8 cellular contexts compared by ENCODE assay signal in the genomic region with DNA sequence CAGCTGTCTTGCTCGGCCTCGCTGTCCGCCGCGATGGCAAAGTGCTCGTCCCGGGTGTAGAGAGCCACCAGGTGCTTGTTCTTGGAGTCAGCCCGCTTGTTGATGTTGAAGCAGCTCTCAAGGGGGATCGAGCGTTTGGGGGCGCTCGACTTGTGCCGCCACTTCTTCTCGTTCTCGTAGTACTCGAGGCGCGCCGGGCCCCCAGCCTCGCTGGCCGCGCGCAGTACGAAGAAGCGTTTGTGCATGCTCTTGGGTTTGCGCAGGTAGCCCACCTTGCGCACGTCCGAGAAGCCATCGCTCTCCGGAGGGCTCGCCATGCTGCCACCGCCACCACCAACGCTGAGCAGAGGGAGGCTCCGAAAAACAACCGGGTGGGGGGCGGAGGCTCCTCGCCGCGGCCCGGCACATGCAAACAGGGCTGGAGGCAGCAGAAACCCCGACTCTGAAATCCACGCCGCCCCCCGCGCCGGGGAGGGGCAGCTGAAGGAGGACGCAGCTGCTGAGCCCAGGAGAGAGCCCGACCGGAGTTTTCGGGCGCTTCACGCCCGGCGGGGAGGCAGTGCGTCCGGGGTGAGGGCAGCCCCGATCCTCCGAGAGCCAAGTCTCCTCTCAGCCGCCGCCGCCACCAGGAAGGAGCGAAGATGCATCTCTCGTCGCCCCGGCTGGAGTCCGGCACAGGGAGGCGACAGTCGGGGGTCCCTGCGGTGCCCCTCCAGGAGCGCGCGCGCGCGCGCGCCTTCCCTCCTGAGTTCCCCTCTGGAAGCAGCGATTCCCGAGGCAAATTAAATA. TPM values are rescaled to one million over a fixed set of nuclear protein-coding genes. Genes with fewer than 3 reads are reported as not detected.
A peak's percentile ranks its signal among the peaks of the same experiment; 100 is the strongest.
DNase-seq lines count a peak whose midpoint lies in the region; ATAC-seq, FAIRE-seq and TF ChIP-seq lines count a peak whose summit lies in the region.

No MANE protein-coding gene starts in this region.

- H3K36me3 ChIP-seq in uterus, result no peaks in the 10 kb centered on the region

- peaks cover 78% of the 10 kb centered on the region for H3K36me3 Mint-ChIP-seq in Calu3 (ENCODE audit: insufficient read depth, unreplicated experiment)
- H3K36me3 Mint-ChIP-seq in nephron progenitor cell (ENCODE audit: low read depth), result peaks cover 29% of the 10 kb centered on the region

- intact Hi-C loops in Calu3 (cut with micrococcal nuclease; ENCODE audit: unreplicated experiment), result no loop called here
- intact Hi-C loops in uterus (cut with DNase I; ENCODE audit: low total_unique reads), result loop anchor here (5.0 to 10.0 kb wide), 2 partner anchors 164 to 681 kb away; no protein-coding TSS in a partner anchor

- peak overlapping the region; percentile 60 for H3K4me3 ChIP-seq in LNCaP clone FGC (ENCODE audit: low read depth, low read length)
- peak overlapping the region; percentile 80 for H3K4me3 ChIP-seq in fibroblast of pulmonary artery (replicated peaks; ENCODE audit: low read depth, low read length)
- peak overlapping the region; percentile 67 to 69 for H3K4me3 ChIP-seq in uterus

- no peaks in the 10 kb centered on the region for H3K9me3 Mint-ChIP-seq in Calu3 (ENCODE audit: low read depth, unreplicated experiment)
- peaks cover 10% of the 10 kb centered on the region for H3K9me3 Mint-ChIP-seq in nephron progenitor cell

- H3K27ac Mint-ChIP-seq in Calu3 (ENCODE audit: unreplicated experiment) (peak overlapping the region; percentile 45), nephron progenitor cell (no peak overlapping the region)

- H3K27me3 Mint-ChIP-seq in Calu3 (ENCODE audit: unreplicated experiment), result no peaks in the 10 kb centered on the region
- peaks cover 8% of the 10 kb centered on the region for H3K27me3 Mint-ChIP-seq in nephron progenitor cell (ENCODE audit: low read depth, poor library complexity)

- no peaks in the 10 kb centered on the region for H3K4me1 ChIP-seq in uterus

- H3K27ac ChIP-seq in uterus, result peak overlapping the region; percentile 93 to 96

- H3K27me3 ChIP-seq in uterus, result no peaks in the 10 kb centered on the region

- TF ChIP-seq POLR2A in uterus (IDR thresholded peaks at IDR 0.05), result peak in 1 of 2 donors; percentile 9

- CTCF ChIA-PET in Calu3 (lab: Charles Lee), result interaction anchor here (0.6 to 1.3 kb wide), 4 partner anchors 125 to 910 kb away, joined by 3 to 8 read pairs (median 3); no protein-coding TSS in a partner anchor

- FAIRE-seq in urothelium cell line (lab: Jason Lieb, UNC), result no peak

- H3K4me1 Mint-ChIP-seq in Calu3 (ENCODE audit: low read depth, unreplicated experiment) (peaks cover 65% of the 10 kb centered on the region), nephron progenitor cell (peaks cover 36% of the 10 kb centered on the region)

- DNase-seq in Calu3 (peak; percentile 58), LNCaP clone FGC (ENCODE audit: low read depth) (no peak), fibroblast of pulmonary artery (ENCODE audit: low read depth) (peak; percentile 57), nephron progenitor cell (peak; percentile 67), uterus (peak; percentile 55 to 66), urothelium cell line (ENCODE audit: low spot score) (no peak)
- peak; percentile 68 to 71 for DNase-seq in activated T-cell treated with anti-CD3 and anti-CD28 coated beads, Interleukin-2, amount 50 U/mL, for 48 hours

- TF ChIP-seq CTCF in Calu3 (IDR thresholded peaks at IDR 0.05; ENCODE audit: unreplicated experiment) (no peak), LNCaP clone FGC (IDR thresholded peaks at IDR 0.05; ENCODE audit: control insufficient read depth, extremely low read depth, insufficient read depth) (no peak), fibroblast of pulmonary artery (IDR thresholded peaks at IDR 0.05; ENCODE audit: low read length, missing control alignments) (peak; percentile 9), nephron progenitor cell (IDR thresholded peaks at IDR 0.05) (no peak), uterus (IDR thresholded peaks at IDR 0.05) (peak in 3 of 4 experiments; percentile 14 to 25 (median 18))

- no peaks in the 10 kb centered on the region for H3K9me3 ChIP-seq in uterus

- ATAC-seq in GM21528 (IDR thresholded peaks at IDR 0.05; ENCODE audit: low FRiP score, unreplicated experiment), result peak; percentile 26

- peak overlapping the region; percentile 87 for H3K4me3 Mint-ChIP-seq in Calu3 (ENCODE audit: low read depth, unreplicated experiment)
- H3K4me3 Mint-ChIP-seq in nephron progenitor cell, result peak overlapping the region; percentile 84

- no TSS peak for BruUV-seq in Calu3 (replicated peaks; lab: Mats Ljungman, UMichigan)

RNA-seq across cellular contexts. Expression of a gene that starts 1.0 kb away (rescaled TPM):
- total RNA-seq in Calu3 (2022) (29.7 and 34.4 TPM in 2 replicates), uterus (10 to 100 TPM; 11.5 to 54.2 (median 29.5) TPM)

RNA-seq across cellular contexts. Expression of a gene that starts 37.2 kb away (rescaled TPM):
- total RNA-seq in Calu3 (2022) (28.7 and 32.8 TPM in 2 replicates), uterus (10 to 100 TPM; 19.5 to 91.5 (median 47.3) TPM)

Comparison
In these comparisons a context has a peak if more than half of its experiments do, and no peak if none do; other contexts are left out.
1. DNase-seq: peak in Calu3 (single experiment), activated T-cell treated with anti-CD3 and anti-CD28 coated beads, Interleukin-2, amount 50 U/mL, for 48 hours (2 of 2), fibroblast of pulmonary artery (single experiment), nephron progenitor cell (single experiment) and uterus (2 of 2); none in LNCaP clone FGC (single experiment) and urothelium cell line (single experiment).
2. CTCF ChIP-seq: peak in fibroblast of pulmonary artery (single experiment) and uterus (3 of 4); none in Calu3 (single experiment), LNCaP clone FGC (single experiment) and nephron progenitor cell (single experiment).
3. Peak in every context shown above with its lines, with median percentiles within 50 percentile points of each other: H3K4me3 ChIP-seq.